In the genomic region with DNA sequence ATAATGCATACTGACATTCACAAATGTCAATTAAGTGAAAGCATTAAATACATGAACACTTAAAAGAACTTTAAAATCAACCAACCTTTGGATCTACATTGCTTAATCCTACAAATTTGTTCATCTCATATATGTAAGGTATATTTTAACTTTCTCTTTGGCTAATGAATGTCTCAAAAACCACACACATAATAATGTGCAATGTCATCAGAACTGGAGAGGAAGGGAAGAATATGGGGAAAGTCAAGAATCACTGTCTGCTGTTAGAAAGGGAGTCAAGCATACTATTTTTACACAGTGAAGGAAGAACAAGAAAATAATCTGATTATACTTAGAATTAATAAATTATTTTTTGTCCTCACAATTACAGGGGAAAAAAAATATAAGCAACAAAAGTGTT, we compare ENCODE assay signal across 15 cellular contexts. TPM values are rescaled to one million over a fixed set of nuclear protein-coding genes. Genes with fewer than 3 reads are reported as not detected.
DNase-seq lines count a peak whose midpoint lies in the region; ATAC-seq, FAIRE-seq and TF ChIP-seq lines count a peak whose summit lies in the region.
"Had no signal": no experiment of that assay in that cellular context is flagged by ENCODE, and none has a peak within 500 bp of the region (broad histone marks: within the 10 kb centered on the region; RNA-seq: fewer than 3 reads in every experiment).

No MANE protein-coding gene starts in this region.

- no peak for TF ChIP-seq EP300 in GM12878 (IDR thresholded peaks at IDR 0.05; ENCODE audit: borderline replicate concordance in 1 of 2, control insufficient read depth in 1 of 2, low read depth in 2 of 2, low read length in 2 of 2)

- H3K9me2 ChIP-seq in Loucy (replicated peaks; ENCODE audit: low read depth, low read length): no peaks in the 10 kb centered on the region

- in situ Hi-C loops in GM12878 (cut with MboI): no loop called here

- H3K4me3 ChIP-seq in Loucy (ENCODE audit: low read length, poor library complexity, severe bottlenecking) (peak overlapping the region; percentile 3), GM12878 (peak overlapping the region; percentile 50), spleen (peak overlapping the region in 1 of 8 donors; percentile 38)
- H3K4me3 ChIP-seq: SJSA1 had no signal

- no peaks in the 10 kb centered on the region for H3K27me3 Mint-ChIP-seq in activated T-cell treated with anti-CD3 and anti-CD28 coated beads, Interleukin-2, amount 50 U/mL, for 4 hours (ENCODE audit: low read depth)

- TF ChIP-seq RAD21 in GM12878 (IDR thresholded peaks at IDR 0.05; ENCODE audit: insufficient read depth, low read depth, low read length): no peak

- RAD21 ChIA-PET in GM12878 (lab: Charles Lee; ENCODE audit: unreplicated experiment): interaction anchor here (0.9 to 2.4 kb wide), 4 partner anchors 26 to 48 kb away, joined by 3 to 7 read pairs (median 4); a partner anchor contains a TSS

- TF ChIP-seq CTCF in Loucy (conservative IDR thresholded peaks at IDR 0.05; ENCODE audit: low read length) (no peak), GM12878 (IDR thresholded peaks at IDR 0.05 in 2 of 3, conservative IDR thresholded peaks at IDR 0.05 in 1 of 3; ENCODE audit: control insufficient read depth in 2 of 3, extremely low read depth in 1 of 3, insufficient read depth in 1 of 3, low read depth in 3 of 3, low read length in 3 of 3) (no peak), spleen (IDR thresholded peaks at IDR 0.05 in 8 of 11, conservative IDR thresholded peaks at IDR 0.05 in 3 of 11) (no peak)

- H3K9me3 ChIP-seq in Loucy (ENCODE audit: insufficient read depth, low read depth, low read length): no peaks in the 10 kb centered on the region
- no peaks in the 10 kb centered on the region for H3K9me3 ChIP-seq in GM12878 (replicated peaks; ENCODE audit: control insufficient read depth, insufficient read depth, low read length)
- no peaks in the 10 kb centered on the region for H3K9me3 ChIP-seq in spleen
- H3K9me3 ChIP-seq: SJSA1 had no signal

- H4K20me1 ChIP-seq in Loucy (ENCODE audit: insufficient read depth, low read length, poor library complexity, severe bottlenecking): peaks cover 49% of the 10 kb centered on the region
- H4K20me1 ChIP-seq in GM12878 (ENCODE audit: control insufficient read depth, insufficient read depth): no peaks in the 10 kb centered on the region

- H3K36me3 ChIP-seq in Loucy (ENCODE audit: insufficient read depth, low read length) (peaks cover 27% of the 10 kb centered on the region; the same call in 1 of the 2 replicates), GM12878 (ENCODE audit: control insufficient read depth in 2 of 2, insufficient read depth in 2 of 2, low read length in 1 of 2) (peaks cover 0 to 6% of the 10 kb centered on the region in 2 experiments; a peak in 2 of 4 replicates), spleen (peaks cover 0 to 48% (median 19%) of the 10 kb centered on the region in 6 donors)

- CTCF ChIA-PET in GM12878 (lab: Yijun Ruan, JAX): interaction anchor here (0.7 to 3.6 kb wide), 5 partner anchors 10 to 43 kb away, joined by 3 to 11 read pairs (median 3); no protein-coding TSS in a partner anchor

- DNase-seq in activated T-cell treated with anti-CD3 and anti-CD28 coated beads, Interleukin-2, amount 50 U/mL, for 4 hours: no peak
- no peak for DNase-seq in activated T-cell treated with anti-CD3 and anti-CD28 coated beads for 4 hours
- DNase-seq in GM12878 (ENCODE audit: low read depth, low spot score): no peak
- no peak for DNase-seq in spleen
- no peak for DNase-seq in SKM-1 (lab: John Stamatoyannopoulos, UW; ENCODE audit: unreplicated experiment)
- DNase-seq: foreskin fibroblast; GF-D8; right cardiac atrium; stimulated activated CD4-positive, alpha-beta T cell treated with anti-CD3 and anti-CD28 coated beads, Interleukin-4, amount 100 ng/mL, for 1 hour; trophoblast cell had no signal

- H3K79me2 ChIP-seq in Loucy (ENCODE audit: insufficient read depth, low read length): peaks cover 69% of the 10 kb centered on the region
- peaks cover 67% of the 10 kb centered on the region for H3K79me2 ChIP-seq in GM12878 (ENCODE audit: control insufficient read depth, insufficient read depth, low read length)

- H2AFZ ChIP-seq in Loucy (ENCODE audit: low read length): no peak overlapping the region
- H2AFZ ChIP-seq in GM12878 (ENCODE audit: control insufficient read depth, low read depth, low read length): no peak overlapping the region

- no TSS peak for BruUV-seq in GM12878 (replicated peaks; lab: Mats Ljungman, UMichigan)

- H3K4me2 ChIP-seq in Loucy (ENCODE audit: low read depth, low read length, poor library complexity, severe bottlenecking) (peak overlapping the region; percentile 93), GM12878 (ENCODE audit: control insufficient read depth, insufficient read depth) (peak overlapping the region; percentile 72)

- H3K9ac ChIP-seq in Loucy (ENCODE audit: low read depth, low read length, poor library complexity, severe bottlenecking) (no peak overlapping the region), GM12878 (ENCODE audit: control insufficient read depth, insufficient read depth, low read length) (no peak overlapping the region)

- H3K4me1 Mint-ChIP-seq in activated T-cell treated with anti-CD3 and anti-CD28 coated beads, Interleukin-2, amount 50 U/mL, for 4 hours (ENCODE audit: low read depth): peaks cover 61% of the 10 kb centered on the region

- peaks cover 22% of the 10 kb centered on the region for H3K36me3 Mint-ChIP-seq in activated T-cell treated with anti-CD3 and anti-CD28 coated beads, Interleukin-2, amount 50 U/mL, for 4 hours (ENCODE audit: insufficient read depth)

- no peak for ATAC-seq in activated T-cell treated with anti-CD3 and anti-CD28 coated beads, Interleukin-2, amount 50 U/mL, for 4 hours
- no peak for ATAC-seq in GM12878
- no peak for ATAC-seq in activated CD4-positive, CD25-positive, alpha-beta regulatory T cell treated with anti-CD3 and anti-CD28 coated beads, Interleukin-2, amount 50 U/mL, for 24 hours
- ATAC-seq in GM21529 (IDR thresholded peaks at IDR 0.05; ENCODE audit: unreplicated experiment): no peak

- no peak for FAIRE-seq in GM12878 (lab: Jason Lieb, UNC)
- FAIRE-seq: H1 had no signal

- SMC1A ChIA-PET in GM12878 (lab: Charles Lee; ENCODE audit: uncharacterized antibody, unreplicated experiment): interaction anchor here (0.9 to 3.0 kb wide), 7 partner anchors 11 to 86 kb away, joined by 3 to 13 read pairs (median 4); no protein-coding TSS in a partner anchor

- TF ChIP-seq POLR2A in GM12878 (IDR thresholded peaks at IDR 0.05; ENCODE audit: low read depth, low read length) (no peak), spleen (IDR thresholded peaks at IDR 0.05) (no peak)

- intact Hi-C loops in GM12878 (cut with micrococcal nuclease; ENCODE audit: unreplicated experiment): no loop called here
- intact Hi-C loops in spleen (cut with DNase I; ENCODE audit: low total_unique reads): no loop called here

- no peaks in the 10 kb centered on the region for H3F3A ChIP-seq in Loucy (ENCODE audit: low read depth)

- POLR2A ChIA-PET in GM12878 (lab: Charles Lee): interaction anchor here (0.6 to 1.2 kb wide), 3 partner anchors 26 to 87 kb away, joined by 3 to 5 read pairs (median 4); a partner anchor contains a TSS

- peak overlapping the region; percentile 64 for H3K27ac ChIP-seq in GM12878 (ENCODE audit: control insufficient read depth, insufficient read depth)
- H3K27ac ChIP-seq in spleen: peak overlapping the region in 7 of 8 donors; percentile 4 to 74 (median 60)
- H3K27ac ChIP-seq: SJSA1 had no signal

- peak overlapping the region; percentile 29 for H3K4me3 Mint-ChIP-seq in activated T-cell treated with anti-CD3 and anti-CD28 coated beads, Interleukin-2, amount 50 U/mL, for 4 hours

- no peaks in the 10 kb centered on the region for H3K9me3 Mint-ChIP-seq in activated T-cell treated with anti-CD3 and anti-CD28 coated beads, Interleukin-2, amount 50 U/mL, for 4 hours

- H3K27me3 ChIP-seq in Loucy (ENCODE audit: insufficient read depth, low read length, poor library complexity, severe bottlenecking) (no peaks in the 10 kb centered on the region), GM12878 (replicated peaks in 1 of 2; ENCODE audit: control insufficient read depth in 2 of 2, insufficient read depth in 2 of 2, low read length in 1 of 2) (no peaks in the 10 kb centered on the region), spleen (replicated peaks in 1 of 7) (no peaks in the 10 kb centered on the region)
- H3K27me3 ChIP-seq: SJSA1 had no signal

- peaks cover 53% of the 10 kb centered on the region for H3K4me1 ChIP-seq in Loucy (ENCODE audit: insufficient read depth, low read length, poor library complexity, severe bottlenecking)
- H3K4me1 ChIP-seq in GM12878 (ENCODE audit: control insufficient read depth, insufficient read depth, low read length): peaks cover 10% of the 10 kb centered on the region
- H3K4me1 ChIP-seq in spleen: peaks cover 8 to 81% (median 61%) of the 10 kb centered on the region in 6 donors

RNA-seq across cellular contexts. Expression of a gene that starts 4.9 kb away (rescaled TPM):
- total RNA-seq in activated T-cell treated with anti-CD3 and anti-CD28 coated beads, Interleukin-2, amount 50 U/mL, for 4 hours: 10 to 100 TPM; 62.4 to 70.6 (median 67.8) TPM
- 92.7 and 93.3 TPM in 2 replicates for total RNA-seq in GM12878 (2013; cell fraction: nucleolus; rRNA removed)
- total RNA-seq in GM12878 (2014; rRNA removed) (42.4 and 63.9 TPM in 2 replicates), GM12878 (2014; rRNA removed; fragmentation: Illumina TruSeq; extraction: Trizol) (58.2 and 59.7 TPM in 2 replicates), GM12878 (2021) (51.3 and 52.5 TPM in 2 replicates), spleen (10 to 100 TPM; 33.0 to 54.6 (median 37.9) TPM)
- polyA plus RNA-seq in GM12878 (2011; ENCODE audit: low read depth): 9.1 TPM
- polyA plus RNA-seq in GM12878 (2011; rRNA removed) (32.8 and 56.3 TPM in 2 replicates), GM12878 (2014; fragmentation: Illumina TruSeq; extraction: Trizol) (50.2 and 69.5 TPM in 2 replicates), GM12878 (2014; fragmentation: Nextera tagmentation; extraction: Ambion mirVana) (10 to 100 TPM; 29.8 to 51.9 TPM), GM12878 (2014; rRNA removed) (29.3 and 32.8 TPM in 2 replicates), GM12878 (2016; fragmentation: Nextera tagmentation; extraction: Ambion mirVana) (10 to 100 TPM; 68.0 to 71.0 TPM), spleen (10 to 100 TPM; 10.3 to 16.8 (median 15.2) TPM)
- polyA plus RNA-seq in GM12878 (2011; cell fraction: cytosol; rRNA removed): 6.9 and 8.2 TPM in 2 replicates
- polyA plus RNA-seq in GM12878 (2011; cell fraction: nucleus; rRNA removed): 14.8 and 15.0 TPM in 2 replicates
- 18.4 and 22.7 TPM in 2 replicates for polyA plus RNA-seq in GM12878 (2012)
- polyA minus RNA-seq in GM12878 (2011; rRNA and poly(A)+ RNA removed): 21.4 and 23.6 TPM in 2 replicates
- 5.5 and 9.7 TPM in 2 replicates for polyA minus RNA-seq in GM12878 (2011; cell fraction: cytosol; rRNA and poly(A)+ RNA removed)
- 22.6 and 26.9 TPM in 2 replicates for polyA minus RNA-seq in GM12878 (2011; cell fraction: nucleus; rRNA and poly(A)+ RNA removed)

RNA-seq across cellular contexts. Expression of a gene that starts 25.9 kb away (rescaled TPM):
- 10 to 100 TPM in 1 of 3 donors, 1 to 10 TPM in 2; 9.4 to 11.8 (median 9.9) TPM for total RNA-seq in activated T-cell treated with anti-CD3 and anti-CD28 coated beads, Interleukin-2, amount 50 U/mL, for 4 hours
- total RNA-seq in GM12878 (2013; cell fraction: nucleolus; rRNA removed): 12.5 and 13.8 TPM in 2 replicates
- total RNA-seq in GM12878 (2014; rRNA removed): 8.0 and 10.6 TPM in 2 replicates
- 9.2 and 10.0 TPM in 2 replicates for total RNA-seq in GM12878 (2014; rRNA removed; fragmentation: Illumina TruSeq; extraction: Trizol)
- total RNA-seq in GM12878 (2021): 12.2 and 14.1 TPM in 2 replicates
- 11.4 TPM for polyA plus RNA-seq in GM12878 (2011; ENCODE audit: low read depth)
- polyA plus RNA-seq in GM12878 (2011; rRNA removed): 14.8 and 16.9 TPM in 2 replicates
- polyA plus RNA-seq in GM12878 (2011; cell fraction: cytosol; rRNA removed): 4.2 and 4.4 TPM in 2 replicates
- polyA plus RNA-seq in GM12878 (2011; cell fraction: nucleus; rRNA removed): 5.7 and 6.1 TPM in 2 replicates
- polyA plus RNA-seq in GM12878 (2012): 9.8 and 11.5 TPM in 2 replicates
- polyA plus RNA-seq in GM12878 (2014; fragmentation: Illumina TruSeq; extraction: Trizol): 8.7 and 14.2 TPM in 2 replicates
- polyA plus RNA-seq in GM12878 (2014; fragmentation: Nextera tagmentation; extraction: Ambion mirVana): 10 to 100 TPM; 32.1 to 47.7 TPM
- 5.5 and 6.9 TPM in 2 replicates for polyA plus RNA-seq in GM12878 (2014; rRNA removed)
- polyA plus RNA-seq in GM12878 (2016; fragmentation: Nextera tagmentation; extraction: Ambion mirVana): 10 to 100 TPM; 19.6 to 20.6 TPM
- polyA minus RNA-seq in GM12878 (2011; rRNA and poly(A)+ RNA removed): 5.2 and 5.7 TPM in 2 replicates
- 0.62 and 4.3 TPM in 2 replicates for polyA minus RNA-seq in GM12878 (2011; cell fraction: cytosol; rRNA and poly(A)+ RNA removed)
- 3.4 and 5.7 TPM in 2 replicates for polyA minus RNA-seq in GM12878 (2011; cell fraction: nucleus; rRNA and poly(A)+ RNA removed)
- 10 to 100 TPM; 11.3 to 19.4 (median 16.3) TPM for total RNA-seq in spleen
- 10 to 100 TPM; 13.3 to 19.8 (median 19.5) TPM for polyA plus RNA-seq in spleen

RNA-seq across cellular contexts. Expression of a gene that starts 42.7 kb away (rescaled TPM):
- total RNA-seq in activated T-cell treated with anti-CD3 and anti-CD28 coated beads, Interleukin-2, amount 50 U/mL, for 4 hours: 10 to 100 TPM; 77.4 to 87.8 (median 81.6) TPM
- 24.5 and 25.7 TPM in 2 replicates for total RNA-seq in GM12878 (2013; cell fraction: nucleolus; rRNA removed)
- total RNA-seq in GM12878 (2014; rRNA removed): 48.9 and 51.9 TPM in 2 replicates
- 56.9 and 60.8 TPM in 2 replicates for total RNA-seq in GM12878 (2014; rRNA removed; fragmentation: Illumina TruSeq; extraction: Trizol)
- total RNA-seq in GM12878 (2021): 64.5 and 66.0 TPM in 2 replicates
- polyA plus RNA-seq in GM12878 (2011; ENCODE audit: low read depth): 14.5 TPM
- polyA plus RNA-seq in GM12878 (2011; rRNA removed): 202 and 230 TPM in 2 replicates
- polyA plus RNA-seq in GM12878 (2011; cell fraction: cytosol; rRNA removed): 124 and 261 TPM in 2 replicates
- 24.5 and 41.0 TPM in 2 replicates for polyA plus RNA-seq in GM12878 (2011; cell fraction: nucleus; rRNA removed)
- 67.9 and 102 TPM in 2 replicates for polyA plus RNA-seq in GM12878 (2012)
- 97.0 and 109 TPM in 2 replicates for polyA plus RNA-seq in GM12878 (2014; fragmentation: Illumina TruSeq; extraction: Trizol)
- 100 to 1,000 TPM; 206 to 274 TPM for polyA plus RNA-seq in GM12878 (2014; fragmentation: Nextera tagmentation; extraction: Ambion mirVana)
- 73.1 and 86.2 TPM in 2 replicates for polyA plus RNA-seq in GM12878 (2014; rRNA removed)
- 100 to 1,000 TPM; 110 to 112 TPM for polyA plus RNA-seq in GM12878 (2016; fragmentation: Nextera tagmentation; extraction: Ambion mirVana)
- 145 and 152 TPM in 2 replicates for polyA minus RNA-seq in GM12878 (2011; rRNA and poly(A)+ RNA removed)
- polyA minus RNA-seq in GM12878 (2011; cell fraction: cytosol; rRNA and poly(A)+ RNA removed): 62.3 and 73.7 TPM in 2 replicates
- 10.0 and 18.3 TPM in 2 replicates for polyA minus RNA-seq in GM12878 (2011; cell fraction: nucleus; rRNA and poly(A)+ RNA removed)
- total RNA-seq in spleen: 100 to 1,000 TPM in 1 of 7 donors, 10 to 100 TPM in 6; 40.7 to 105 (median 48.1) TPM
- polyA plus RNA-seq in spleen: 10 to 100 TPM; 35.0 to 65.8 (median 43.7) TPM
